In genomic region chr4:95367824-95368223, GRCh38 we compare ENCODE assay signal across 26 cellular contexts.
"Had no signal": no experiment of that assay in that cellular context is flagged by ENCODE, and none has a peak within 500 bp of the region (broad histone marks: within the 10 kb centered on the region; RNA-seq: fewer than 3 reads in every experiment).

No MANE protein-coding gene starts in this region.

- H3K4me3 Mint-ChIP-seq: IgD-negative memory B cell, T-cell had no signal

- H3K27ac Mint-ChIP-seq: IgD-negative memory B cell, T-cell had no signal

- DNase-seq: Kasumi-1, MM.1S, MV-4-11, NCI-H1048, NCI-H1105, NCI-H1417 treated with DMSO at 0.1 percent for 48 hours, NCI-H187, NCI-H2029, NCI-H2081 treated with DMSO at 0.1 percent for 48 hours, NCI-H2171, NCI-H226, NCI-H446, NCI-H510A, NCI-H524 treated with DMSO at 0.1 percent for 48 hours, NCI-H69, NCI-H774, Right ventricle myocardium superior, RPMI8226, SIG-M5, SW 1271, T-cell had no signal

- H3K4me1 Mint-ChIP-seq: IgD-negative memory B cell, T-cell had no signal

- H3K4me3 ChIP-seq: K562, SJSA1 had no signal

- H3K27ac ChIP-seq: HL-60, KMS-11, SJSA1 had no signal

- H3K36me3 Mint-ChIP-seq: IgD-negative memory B cell, T-cell had no signal

- H3K27me3 Mint-ChIP-seq: IgD-negative memory B cell, T-cell had no signal

- H3K9me3 Mint-ChIP-seq: T-cell had no signal

- H3K27me3 ChIP-seq: SJSA1 had no signal
